ENCODE assay signal across 2 cellular contexts in the genomic region with DNA sequence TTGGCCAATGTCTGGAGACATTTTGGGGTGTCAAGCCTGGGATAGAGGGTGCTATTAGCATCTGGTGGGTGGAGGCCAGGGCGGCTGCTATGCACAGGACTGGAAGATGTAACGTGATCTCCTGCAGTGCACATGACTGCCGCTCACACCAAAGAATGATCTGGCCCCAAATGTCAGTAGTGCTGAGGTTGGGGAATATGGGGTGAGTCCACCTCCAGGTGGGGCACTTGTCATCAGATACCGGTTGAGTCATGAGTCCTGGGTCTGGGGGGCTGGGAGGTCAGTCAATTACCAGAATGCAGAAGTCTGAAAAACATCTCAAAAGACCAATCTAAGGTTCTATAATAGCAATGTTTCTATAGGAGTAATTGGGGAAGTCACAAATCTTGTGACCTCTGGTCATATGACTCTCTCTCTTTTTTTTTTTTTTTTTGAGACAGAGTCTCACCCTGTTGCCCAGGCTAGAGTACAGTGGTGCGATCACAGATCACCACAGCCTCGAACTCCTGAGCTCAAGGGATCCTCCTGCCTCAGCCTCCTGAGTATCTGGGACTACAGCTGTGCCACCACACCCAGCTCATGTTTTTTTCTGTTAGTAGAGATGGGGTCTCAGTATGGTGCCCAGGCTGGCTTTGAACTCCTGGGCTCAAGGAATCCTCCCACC.
TF ChIP-seq lines count a peak whose summit lies in the region.

No MANE protein-coding gene starts in this region.

TF ChIP-seq in A549, 52 proteins besides CTCF, POLR2A, EP300 and RAD21:
- TF ChIP-seq NFE2L2 (conservative IDR thresholded peaks at IDR 0.05; ENCODE audit: low read length) = no peak
- TF ChIP-seq FOSL2 (IDR thresholded peaks at IDR 0.05) = no peak
- TF ChIP-seq FOSL2 (CRISPR knock-in tag; IDR thresholded peaks at IDR 0.05) = 0 out of 2 replicates have a peak, but pooled peaks have one; percentile 19
- TF ChIP-seq, protein P1, sequence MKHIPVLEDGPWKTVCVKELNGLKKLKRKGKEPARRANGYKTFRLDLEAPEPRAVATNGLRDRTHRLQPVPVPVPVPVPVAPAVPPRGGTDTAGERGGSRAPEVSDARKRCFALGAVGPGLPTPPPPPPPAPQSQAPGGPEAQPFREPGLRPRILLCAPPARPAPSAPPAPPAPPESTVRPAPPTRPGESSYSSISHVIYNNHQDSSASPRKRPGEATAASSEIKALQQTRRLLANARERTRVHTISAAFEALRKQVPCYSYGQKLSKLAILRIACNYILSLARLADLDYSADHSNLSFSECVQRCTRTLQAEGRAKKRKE (CRISPR knock-in tag; IDR thresholded peaks at IDR 0.05; ENCODE audit: low read depth) = no peak

TF ChIP-seq in IMR-90, 13 proteins besides CTCF, POLR2A, EP300 and RAD21:
- TF ChIP-seq CHD1 (IDR thresholded peaks at IDR 0.05; ENCODE audit: low read depth, low read length) (no peak), RCOR1 (IDR thresholded peaks at IDR 0.05; ENCODE audit: insufficient replicate concordance, low read length) (no peak), FOS (IDR thresholded peaks at IDR 0.05; ENCODE audit: low read depth, low read length) (no peak), RFX5 (IDR thresholded peaks at IDR 0.05; ENCODE audit: low read depth, low read length) (no peak), NFE2L2 (IDR thresholded peaks at IDR 0.05; ENCODE audit: low read depth, low read length) (no peak), MAFK (IDR thresholded peaks at IDR 0.05; ENCODE audit: low read depth, low read length) (no peak), MXI1 (IDR thresholded peaks at IDR 0.05; ENCODE audit: borderline replicate concordance, low read depth, low read length) (no peak), SMC3 (IDR thresholded peaks at IDR 0.05; ENCODE audit: low read depth, low read length) (no peak), MAZ (IDR thresholded peaks at IDR 0.05; ENCODE audit: borderline replicate concordance, low read depth, low read length) (no peak), CEBPB (IDR thresholded peaks at IDR 0.05; ENCODE audit: low read depth, low read length) (no peak), BHLHE40 (IDR thresholded peaks at IDR 0.05; ENCODE audit: low read depth, low read length) (no peak; the same call in 1 of the 2 replicates)
- TF ChIP-seq, protein P2, sequence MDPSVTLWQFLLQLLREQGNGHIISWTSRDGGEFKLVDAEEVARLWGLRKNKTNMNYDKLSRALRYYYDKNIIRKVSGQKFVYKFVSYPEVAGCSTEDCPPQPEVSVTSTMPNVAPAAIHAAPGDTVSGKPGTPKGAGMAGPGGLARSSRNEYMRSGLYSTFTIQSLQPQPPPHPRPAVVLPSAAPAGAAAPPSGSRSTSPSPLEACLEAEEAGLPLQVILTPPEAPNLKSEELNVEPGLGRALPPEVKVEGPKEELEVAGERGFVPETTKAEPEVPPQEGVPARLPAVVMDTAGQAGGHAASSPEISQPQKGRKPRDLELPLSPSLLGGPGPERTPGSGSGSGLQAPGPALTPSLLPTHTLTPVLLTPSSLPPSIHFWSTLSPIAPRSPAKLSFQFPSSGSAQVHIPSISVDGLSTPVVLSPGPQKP (IDR thresholded peaks at IDR 0.05; ENCODE audit: borderline replicate concordance, low read depth, low read length) = no peak
- TF ChIP-seq, protein P3, sequence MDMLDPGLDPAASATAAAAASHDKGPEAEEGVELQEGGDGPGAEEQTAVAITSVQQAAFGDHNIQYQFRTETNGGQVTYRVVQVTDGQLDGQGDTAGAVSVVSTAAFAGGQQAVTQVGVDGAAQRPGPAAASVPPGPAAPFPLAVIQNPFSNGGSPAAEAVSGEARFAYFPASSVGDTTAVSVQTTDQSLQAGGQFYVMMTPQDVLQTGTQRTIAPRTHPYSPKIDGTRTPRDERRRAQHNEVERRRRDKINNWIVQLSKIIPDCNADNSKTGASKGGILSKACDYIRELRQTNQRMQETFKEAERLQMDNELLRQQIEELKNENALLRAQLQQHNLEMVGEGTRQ (IDR thresholded peaks at IDR 0.05; ENCODE audit: low read depth, low read length) = no peak
